Comparison of ENCODE assay signal across 9 cellular contexts in genomic region chr17:44122825-44123355, GRCh38. TPM values are rescaled to one million over a fixed set of nuclear protein-coding genes. Genes with fewer than 3 reads are reported as not detected.
DNase-seq lines count a peak whose midpoint lies in the region; ATAC-seq, FAIRE-seq and TF ChIP-seq lines count a peak whose summit lies in the region.
"Had no signal": no experiment of that assay in that cellular context is flagged by ENCODE, and none has a peak within 500 bp of the region (broad histone marks: within the 10 kb centered on the region; RNA-seq: fewer than 3 reads in every experiment).

No MANE protein-coding gene starts in this region.

- no peak overlapping the region for H3K4ac ChIP-seq in H1 (replicated peaks; ENCODE audit: insufficient read length, low read depth, low read length)

- H3K9ac ChIP-seq in SU-DHL-6 (ENCODE audit: low read length) (peak overlapping the region; percentile 64), H1 (replicated peaks in 1 of 4; ENCODE audit: extremely low read depth in 1 of 4, low read depth in 3 of 4, low read length in 3 of 4) (peak overlapping the region; percentile 65 to 99 (median 82))

- H2BK12ac ChIP-seq in H1 (ENCODE audit: low read depth, low read length) = peak overlapping the region; percentile 27; the same call in 1 of the 2 replicates

- POLR2A ChIA-PET in H1 (lab: Charles Lee; ENCODE audit: partially characterized antibody) = interaction anchor here (0.8 to 3.1 kb wide), 24 partner anchors 8 to 230 kb away, joined by 3 to 24 read pairs (median 4); partner anchors contain the start of genes ASB16, LSM12, RUNDC3A and TMUB2

- CTCF ChIA-PET in H1 (lab: Charles Lee; ENCODE audit: partially characterized antibody) = interaction anchor here (0.6 to 20.6 kb wide), 12 partner anchors 11 to 213 kb away, joined by 3 to 638 read pairs (median 5); partner anchors contain the start of genes ASB16 and HROB

- no peak overlapping the region for H4K5ac ChIP-seq in H1 (ENCODE audit: insufficient read length, low read depth, low read length)

- peak overlapping the region; percentile 95 for H4K8ac ChIP-seq in H1 (ENCODE audit: extremely low read depth, insufficient read depth, low read length)

- H3K23ac ChIP-seq in H1 (ENCODE audit: insufficient read length) = no peak overlapping the region

- peak overlapping the region; percentile 33 for H3K56ac ChIP-seq in H1 (replicated peaks; ENCODE audit: insufficient read length, low read depth, low read length)

- ATAC-seq in HG02588 (IDR thresholded peaks at IDR 0.05; ENCODE audit: unreplicated experiment) = peak; percentile 3

- no peak for TF ChIP-seq EP300 in H1 (IDR thresholded peaks at IDR 0.05; ENCODE audit: borderline replicate concordance in 1 of 2, low read depth in 2 of 2, low read length in 2 of 2)

- FAIRE-seq in GM12891 (lab: Jason Lieb, UNC) = no peak
- FAIRE-seq in H1 (lab: Jason Lieb, UNC) = no peak

- no peak overlapping the region; the same call in 1 of the 2 replicates for H2AK5ac ChIP-seq in H1 (ENCODE audit: low read depth, low read length)

- H3K9me2 ChIP-seq in SU-DHL-6 (replicated peaks; ENCODE audit: insufficient read depth, low read length) = no peaks in the 10 kb centered on the region

- 5% methylated on average over 19 of the region's 32 CpGs; no CpG with 5 or more reads in 1 of the 2 experiments for WGBS in H1 (ENCODE audit: extremely low coverage in 1 of 2, insufficient coverage in 1 of 2, insufficient read length in 1 of 2, insufficient replicate concordance in 2 of 2, low coverage in 1 of 2, low lambda C conversion rate in 2 of 2, missing lambda C conversion rate in 1 of 2), 2 experiments

- peak overlapping the region; percentile 78 for H3K4me2 ChIP-seq in SU-DHL-6 (ENCODE audit: low read depth, low read length, poor library complexity, severe bottlenecking)
- H3K4me2 ChIP-seq in H1 (ENCODE audit: insufficient read depth in 1 of 2, low read depth in 2 of 2, low read length in 2 of 2) = peak overlapping the region; percentile 81 to 93

- no peak overlapping the region for H2BK120ac ChIP-seq in H1 (replicated peaks; ENCODE audit: low read depth, low read length)

- peak overlapping the region; percentile 71; the same call in 1 of the 2 replicates for H2BK5ac ChIP-seq in H1 (ENCODE audit: low read depth, low read length)

- TF ChIP-seq CTCF in SU-DHL-6 (IDR thresholded peaks at IDR 0.05; ENCODE audit: insufficient read depth, low read length, poor library complexity, severe bottlenecking) = no peak
- no peak for TF ChIP-seq CTCF in H1 (IDR thresholded peaks at IDR 0.05; ENCODE audit: control extremely low read depth in 1 of 3, insufficient read depth in 1 of 3, low read depth in 1 of 3, low read length in 3 of 3)

- H3K79me2 ChIP-seq in SU-DHL-6 (ENCODE audit: insufficient read depth, low read length) = no peaks in the 10 kb centered on the region
- peaks cover 0 to 52% of the 10 kb centered on the region in 2 experiments; a peak in 2 of 4 replicates for H3K79me2 ChIP-seq in H1 (ENCODE audit: control insufficient read depth in 1 of 2, insufficient read depth in 2 of 2, low read length in 2 of 2)

- H3K4me1 ChIP-seq in H1 (replicated peaks in 1 of 4; ENCODE audit: control insufficient read depth in 3 of 4, insufficient read depth in 4 of 4, low read length in 3 of 4) = peaks cover 17 to 31% (median 19%) of the 10 kb centered on the region in 4 experiments
- peaks cover 28% of the 10 kb centered on the region for H3K4me1 ChIP-seq in neuron (ENCODE audit: insufficient read depth, low read length)

- no peaks in the 10 kb centered on the region for H3K36me3 ChIP-seq in SU-DHL-6 (ENCODE audit: low read length)
- no peaks in the 10 kb centered on the region for H3K36me3 ChIP-seq in H1 (ENCODE audit: control insufficient read depth in 2 of 4, insufficient read depth in 4 of 4, low read length in 3 of 4)
- no peaks in the 10 kb centered on the region for H3K36me3 ChIP-seq in neuron (ENCODE audit: insufficient read depth, low read length)

- TF ChIP-seq POLR2A in GM12891 (IDR thresholded peaks at IDR 0.05; ENCODE audit: low read depth, low read length) (no peak), H1 (IDR thresholded peaks at IDR 0.05; ENCODE audit: control extremely low read depth in 1 of 2, low read depth in 2 of 2, low read length in 2 of 2) (no peak)

- no peak overlapping the region for H3K14ac ChIP-seq in H1 (ENCODE audit: insufficient read length)

- peaks cover 25% of the 10 kb centered on the region for H3K79me1 ChIP-seq in H1 (ENCODE audit: low read depth, low read length)

- H3K23me2 ChIP-seq in H1 (ENCODE audit: low read depth, low read length) = peaks cover 7% of the 10 kb centered on the region; the same call in 1 of the 2 replicates

- DNase-seq in GM12891 (ENCODE audit: insufficient read length, low spot score) (peak; percentile 41), H1 (ENCODE audit: low read depth in 1 of 2, low spot score in 2 of 2) (no peak), HPDE6-E6E7 (ENCODE audit: extremely low spot score) (no peak), NK-92 (lab: John Stamatoyannopoulos, UW; ENCODE audit: unreplicated experiment) (no peak)
- DNase-seq in NK-92 treated with Interleukin-12 subunit alpha and Interleukin-12 subunit beta, amount 100 ng/mL, for 24 hours (lab: John Stamatoyannopoulos, UW) = no peak

- H3F3A ChIP-seq in SU-DHL-6 (ENCODE audit: insufficient read depth) = no peaks in the 10 kb centered on the region

- H3K27me3 ChIP-seq in SU-DHL-6 (ENCODE audit: low read length) = no peaks in the 10 kb centered on the region
- H3K27me3 ChIP-seq in H1 (replicated peaks in 1 of 4; ENCODE audit: control insufficient read depth in 3 of 4, extremely low read depth in 1 of 4, insufficient read depth in 3 of 4, low read length in 3 of 4) = no peaks in the 10 kb centered on the region
- no peaks in the 10 kb centered on the region for H3K27me3 ChIP-seq in neuron (ENCODE audit: insufficient read depth, low read length)

- no peak for TF ChIP-seq RAD21 in H1 (IDR thresholded peaks at IDR 0.05 in 1 of 2, conservative IDR thresholded peaks at IDR 0.05 in 1 of 2; ENCODE audit: low read depth in 2 of 2, low read length in 2 of 2)

- no peak overlapping the region for H4K91ac ChIP-seq in H1 (replicated peaks; ENCODE audit: insufficient read length, low read length)

- H3K9me3 ChIP-seq in SU-DHL-6 (ENCODE audit: insufficient read depth, low read length) = no peaks in the 10 kb centered on the region
- no peaks in the 10 kb centered on the region for H3K9me3 ChIP-seq in H1 (ENCODE audit: insufficient read depth in 2 of 2, low read depth in 1 of 2, low read length in 1 of 2)
- H3K9me3 ChIP-seq in neuron (ENCODE audit: low read length) = no peaks in the 10 kb centered on the region

- no peaks in the 10 kb centered on the region for H4K20me1 ChIP-seq in SU-DHL-6 (ENCODE audit: low read depth, low read length)
- H4K20me1 ChIP-seq in H1 (replicated peaks in 1 of 2; ENCODE audit: control insufficient read depth in 1 of 2, insufficient read depth in 2 of 2, low read length in 2 of 2) = peaks cover 3 to 11% of the 10 kb centered on the region in 2 experiments

- no peak overlapping the region for H2BK15ac ChIP-seq in H1 (ENCODE audit: low read length)

- H3K18ac ChIP-seq in H1 (ENCODE audit: extremely low read depth, low read length) = no peak overlapping the region

- peak overlapping the region; percentile 79 for H3K4me3 ChIP-seq in SU-DHL-6 (ENCODE audit: insufficient read depth, low read length, poor library complexity, severe bottlenecking)
- H3K4me3 ChIP-seq in H1 (ENCODE audit: extremely low read depth in 1 of 4, insufficient read depth in 2 of 4, low read depth in 3 of 4, low read length in 4 of 4) = peak overlapping the region; percentile 68 to 99 (median 86)
- H3K4me3 ChIP-seq in neuron (ENCODE audit: low read length) = peak overlapping the region; percentile 83

- H2AFZ ChIP-seq in SU-DHL-6 (ENCODE audit: low read depth, low read length, severe bottlenecking) = peak overlapping the region; percentile 83
- H2AFZ ChIP-seq in H1 (ENCODE audit: low read length) = no peak overlapping the region
- H2AFZ ChIP-seq in neuron (ENCODE audit: low read depth, low read length) = peak overlapping the region; percentile 23

- no peak overlapping the region for H2BK20ac ChIP-seq in H1 (ENCODE audit: low read length)

- H3K27ac ChIP-seq in SU-DHL-6 (ENCODE audit: low read depth, low read length) (no peak overlapping the region), H1 (ENCODE audit: low read depth, low read length) (peak overlapping the region; percentile 81; the same call in 1 of the 2 replicates)

RNA-seq across cellular contexts. Expression of gene HDAC5, which starts 0.6 kb away (rescaled TPM):
- polyA plus RNA-seq in GM12891 (2012; ENCODE audit: low read depth, missing spikeins) = 16.4 TPM
- total RNA-seq in H1 (2021; fragmentation: NEBNext Ultra II Directional; extraction: Animal tissue kit (Norgen Biotek cat#: 25700)) = 48.5 and 54.0 TPM in 2 replicates
- 54.4 and 79.2 TPM in 2 replicates for polyA plus RNA-seq in H1 (2011; rRNA removed)
- polyA plus RNA-seq in H1 (2011; cell fraction: cytosol; rRNA removed) = 78.3 TPM
- 103 TPM for polyA plus RNA-seq in H1 (2011; cell fraction: nucleus; rRNA removed)
- 31.8 to 62.6 TPM (median 53.9 TPM) in 4 replicates for polyA plus RNA-seq in H1 (2012, experiment 1 of 2)
- 44.0 TPM for polyA plus RNA-seq in H1 (2012, experiment 2 of 2)
- 23.8 TPM for polyA plus RNA-seq in H1 (2013, experiment 1 of 2)
- 23.7 TPM for polyA plus RNA-seq in H1 (2013, experiment 2 of 2)
- polyA minus RNA-seq in H1 (2011; rRNA and poly(A)+ RNA removed) = 77.4 and 115 TPM in 2 replicates
- polyA minus RNA-seq in H1 (2011; cell fraction: cytosol; rRNA and poly(A)+ RNA removed) = 41.8 TPM
- polyA minus RNA-seq in H1 (2011; cell fraction: nucleus; rRNA and poly(A)+ RNA removed) = 57.9 TPM

RNA-seq across cellular contexts. Expression of gene HROB, which starts 18.8 kb away (rescaled TPM):
- 6.7 TPM for polyA plus RNA-seq in GM12891 (2012; ENCODE audit: low read depth, missing spikeins)
- total RNA-seq in H1 (2021; fragmentation: NEBNext Ultra II Directional; extraction: Animal tissue kit (Norgen Biotek cat#: 25700)) = 18.8 and 19.4 TPM in 2 replicates
- 21.6 and 24.1 TPM in 2 replicates for polyA plus RNA-seq in H1 (2011; rRNA removed)
- polyA plus RNA-seq in H1 (2011; cell fraction: cytosol; rRNA removed) = 17.5 TPM
- polyA plus RNA-seq in H1 (2011; cell fraction: nucleus; rRNA removed) = 32.1 TPM
- 16.3 to 20.8 TPM (median 17.6 TPM) in 4 replicates for polyA plus RNA-seq in H1 (2012, experiment 1 of 2)
- polyA plus RNA-seq in H1 (2012, experiment 2 of 2) = 16.8 TPM
- polyA plus RNA-seq in H1 (2013, experiment 1 of 2) = 10.8 TPM
- polyA plus RNA-seq in H1 (2013, experiment 2 of 2) = 10.3 TPM
- polyA minus RNA-seq in H1 (2011; rRNA and poly(A)+ RNA removed) = 35.7 and 36.8 TPM in 2 replicates
- polyA minus RNA-seq in H1 (2011; cell fraction: cytosol; rRNA and poly(A)+ RNA removed) = 17.8 TPM
- polyA minus RNA-seq in H1 (2011; cell fraction: nucleus; rRNA and poly(A)+ RNA removed) = 18.6 TPM

RNA-seq across cellular contexts. Expression of gene ASB16, which starts 47.6 kb away (rescaled TPM):
- polyA plus RNA-seq in GM12891 (2012; ENCODE audit: low read depth, missing spikeins) = 0.83 TPM
- total RNA-seq in H1 (2021; fragmentation: NEBNext Ultra II Directional; extraction: Animal tissue kit (Norgen Biotek cat#: 25700)) = 0.19 TPM in 1 of 2 replicates, not detected in the other
- polyA plus RNA-seq in H1 (2011; rRNA removed) = 0.05 and 0.09 TPM in 2 replicates
- polyA plus RNA-seq in H1 (2011; cell fraction: cytosol; rRNA removed) = 0.05 TPM
- 0.17 TPM for polyA plus RNA-seq in H1 (2011; cell fraction: nucleus; rRNA removed)
- 1.7 to 2.5 TPM (median 2.3 TPM) in 4 replicates for polyA plus RNA-seq in H1 (2012, experiment 1 of 2)
- 0.79 TPM for polyA plus RNA-seq in H1 (2012, experiment 2 of 2)
- polyA plus RNA-seq in H1 (2013, experiment 1 of 2) = 0.06 TPM
- 0.04 TPM for polyA plus RNA-seq in H1 (2013, experiment 2 of 2)
- polyA minus RNA-seq in H1 (2011; rRNA and poly(A)+ RNA removed) = 0.10 TPM in 1 of 2 replicates, not detected in the other
- not detected for polyA minus RNA-seq in H1 (2011; cell fraction: cytosol; rRNA and poly(A)+ RNA removed)
- not detected for polyA minus RNA-seq in H1 (2011; cell fraction: nucleus; rRNA and poly(A)+ RNA removed)
- total RNA-seq: T-helper 1 cell treated with Interleukin-12 subunit alpha and Interleukin-12 subunit beta and Interleukin-4 antibody, amounts not matched to agents 30 ng/mL and 1 ng/mL, for 36 hours had no signal

RNA-seq across cellular contexts. Expression of gene G6PC3, which starts 52.4 kb away (rescaled TPM):
- polyA plus RNA-seq in GM12891 (2012; ENCODE audit: low read depth, missing spikeins) = 40.9 TPM
- total RNA-seq in H1 (2021; fragmentation: NEBNext Ultra II Directional; extraction: Animal tissue kit (Norgen Biotek cat#: 25700)) = 104 and 114 TPM in 2 replicates
- 343 and 436 TPM in 2 replicates for polyA plus RNA-seq in H1 (2011; rRNA removed)
- 191 TPM for polyA plus RNA-seq in H1 (2011; cell fraction: cytosol; rRNA removed)
- 198 TPM for polyA plus RNA-seq in H1 (2011; cell fraction: nucleus; rRNA removed)
- polyA plus RNA-seq in H1 (2012, experiment 1 of 2) = 143 to 233 TPM (median 204 TPM) in 4 replicates
- polyA plus RNA-seq in H1 (2012, experiment 2 of 2) = 249 TPM
- polyA plus RNA-seq in H1 (2013, experiment 1 of 2) = 394 TPM
- polyA plus RNA-seq in H1 (2013, experiment 2 of 2) = 451 TPM
- 132 and 168 TPM in 2 replicates for polyA minus RNA-seq in H1 (2011; rRNA and poly(A)+ RNA removed)
- polyA minus RNA-seq in H1 (2011; cell fraction: cytosol; rRNA and poly(A)+ RNA removed) = 151 TPM
- polyA minus RNA-seq in H1 (2011; cell fraction: nucleus; rRNA and poly(A)+ RNA removed) = 96.9 TPM

RNA-seq across cellular contexts. Expression of gene LSM12, which starts 56.4 kb away (rescaled TPM):
- polyA plus RNA-seq in GM12891 (2012; ENCODE audit: low read depth, missing spikeins) = 33.3 TPM
- total RNA-seq in H1 (2021; fragmentation: NEBNext Ultra II Directional; extraction: Animal tissue kit (Norgen Biotek cat#: 25700)) = 118 and 142 TPM in 2 replicates
- 51.6 and 69.8 TPM in 2 replicates for polyA plus RNA-seq in H1 (2011; rRNA removed)
- 57.3 TPM for polyA plus RNA-seq in H1 (2011; cell fraction: cytosol; rRNA removed)
- polyA plus RNA-seq in H1 (2011; cell fraction: nucleus; rRNA removed) = 31.1 TPM
- polyA plus RNA-seq in H1 (2012, experiment 1 of 2) = 59.4 to 75.6 TPM (median 69.7 TPM) in 4 replicates
- polyA plus RNA-seq in H1 (2012, experiment 2 of 2) = 76.0 TPM
- 126 TPM for polyA plus RNA-seq in H1 (2013, experiment 1 of 2)
- 129 TPM for polyA plus RNA-seq in H1 (2013, experiment 2 of 2)
- polyA minus RNA-seq in H1 (2011; rRNA and poly(A)+ RNA removed) = 83.5 and 95.8 TPM in 2 replicates
- polyA minus RNA-seq in H1 (2011; cell fraction: cytosol; rRNA and poly(A)+ RNA removed) = 54.6 TPM
- polyA minus RNA-seq in H1 (2011; cell fraction: nucleus; rRNA and poly(A)+ RNA removed) = 32.1 TPM
